In genomic region chr2:120885311-120885710, GRCh38 we compare ENCODE assay signal across 1 cellular context.
TF ChIP-seq lines count a peak whose summit lies in the region.

No MANE protein-coding gene starts in this region.

TF ChIP-seq in GM23338, 12 proteins besides CTCF, POLR2A, EP300 and RAD21 (continued from another document):
- TF ChIP-seq ZNF462 (CRISPR knock-in tag; IDR thresholded peaks at IDR 0.05) (no peak), ETS1 (IDR thresholded peaks at IDR 0.05) (no peak), POLR2AphosphoS5 (IDR thresholded peaks at IDR 0.05; ENCODE audit: low read depth) (no peak), CREB1 (CRISPR knock-in tag; IDR thresholded peaks at IDR 0.05; ENCODE audit: low read depth) (no peak), JUNB (IDR thresholded peaks at IDR 0.05; ENCODE audit: unreplicated experiment) (no peak), STAT1 (IDR thresholded peaks at IDR 0.05; ENCODE audit: unreplicated experiment) (no peak), EZH2phosphoT487 (IDR thresholded peaks at IDR 0.05; ENCODE audit: unreplicated experiment) (no peak), EZH2 (IDR thresholded peaks at IDR 0.05; ENCODE audit: low read depth, unreplicated experiment) (no peak), ZNF114 (CRISPR knock-in tag; IDR thresholded peaks at IDR 0.05) (no peak)
